ENCODE assay signal across 8 cellular contexts in genomic region chr12:109804820-109805761, GRCh38. TPM values are rescaled to one million over a fixed set of nuclear protein-coding genes. Genes with fewer than 3 reads are reported as not detected.
A peak's percentile ranks its signal among the peaks of the same experiment; 100 is the strongest.
DNase-seq lines count a peak whose midpoint lies in the region; ATAC-seq, FAIRE-seq and TF ChIP-seq lines count a peak whose summit lies in the region.

No MANE protein-coding gene starts in this region.

- TF ChIP-seq RAD21 in HepG2 (CRISPR knock-in tag; IDR thresholded peaks at IDR 0.05) = peak; percentile 91

- WGBS in HepG2 (ENCODE audit: low lambda C conversion rate) = 26% methylated on average over 8 of the region's 12 CpGs

- H3K4me1 ChIP-seq in colonic mucosa (no peaks in the 10 kb centered on the region), HepG2 (ENCODE audit: insufficient read depth, low read length) (peaks cover 5% of the 10 kb centered on the region; the same call in 1 of the 2 replicates)

- no peak overlapping the region for H2AFZ ChIP-seq in HepG2 (ENCODE audit: low read length)

- peak; percentile 95 for TF ChIP-seq CTCF in colonic mucosa (IDR thresholded peaks at IDR 0.05)
- TF ChIP-seq CTCF in HepG2 (CRISPR knock-in tag; IDR thresholded peaks at IDR 0.05) = peak; percentile 94

- DNase-seq in NCI-H1417 (lab: John Stamatoyannopoulos, UW) = peak; percentile 37 to 70 (median 65)
- DNase-seq in NCI-H1417 treated with DMSO at 0.1 percent for 48 hours (lab: John Stamatoyannopoulos, UW) = no peak
- peak; percentile 31 for DNase-seq in NCI-H1694 (lab: John Stamatoyannopoulos, UW)
- DNase-seq in activated CD4-positive, alpha-beta T cell treated with anti-CD3 and anti-CD28 coated beads for 4 hours = peak; percentile 52 to 68
- peak; percentile 69 for DNase-seq in colonic mucosa
- peak; percentile 45 for DNase-seq in HepG2 (ENCODE audit: low spot score)
- peak in 2 of 3 donors; percentile 43 to 60 for DNase-seq in stimulated activated CD4-positive, alpha-beta T cell treated with anti-CD3 and anti-CD28 coated beads, TNF-alpha, amount 100 ng/mL, for 1 hour (ENCODE audit: low read depth in 3 of 3, low spot score in 1 of 3)

- H3K27ac ChIP-seq in colonic mucosa = no peak overlapping the region
- H3K27ac ChIP-seq in HepG2 (ENCODE audit: extremely low read length, insufficient read depth, low read length) = no peak overlapping the region

- in situ Hi-C loops in HepG2 (cut with HindIII; ENCODE audit: extremely low pct_ligation_motif_present, low pct_unique_long_range_greater_than_20kb) = loop anchor here (5.0 kb wide), 1 partner anchor 37 kb away; no protein-coding TSS in a partner anchor

- no peaks in the 10 kb centered on the region for H3K27me3 ChIP-seq in colonic mucosa
- H3K27me3 ChIP-seq in HepG2 (ENCODE audit: control insufficient read depth in 1 of 2, insufficient read depth in 2 of 2, low read length in 2 of 2) = no peaks in the 10 kb centered on the region

- no peak for TF ChIP-seq EP300 in HepG2 (IDR thresholded peaks at IDR 0.05; ENCODE audit: low read depth in 2 of 2, low read length in 2 of 2)
- TF ChIP-seq EP300 in HepG2 (CRISPR knock-in tag; IDR thresholded peaks at IDR 0.05; ENCODE audit: borderline replicate concordance) = no peak

- TF ChIP-seq POLR2A in HepG2 (IDR thresholded peaks at IDR 0.05; ENCODE audit: insufficient read depth in 1 of 2, low read depth in 2 of 2, low read length in 2 of 2) = no peak

- ATAC-seq in HepG2 (peak; percentile 84), GM21717 (IDR thresholded peaks at IDR 0.05; ENCODE audit: unreplicated experiment) (no peak)

- intact Hi-C loops in colonic mucosa (cut with DNase I) (loop anchor here (5.0 kb wide), 2 partner anchors 42 to 77 kb away; partner anchors contain the start of gene GLTP), HepG2 (cut with micrococcal nuclease; ENCODE audit: unreplicated experiment) (loop anchor here (1.0 kb wide), 1 partner anchor 40 kb away; no protein-coding TSS in a partner anchor)

- H3K9me3 ChIP-seq in colonic mucosa = no peaks in the 10 kb centered on the region
- H3K9me3 ChIP-seq in HepG2 (ENCODE audit: low read length) = no peaks in the 10 kb centered on the region

- H3K9ac ChIP-seq in colonic mucosa (ENCODE audit: low read depth in 2 of 2, low read length in 2 of 2) = no peak overlapping the region
- H3K9ac ChIP-seq in HepG2 (ENCODE audit: insufficient read depth, low read depth, low read length) = no peak overlapping the region

- H3K4me2 ChIP-seq in HepG2 (ENCODE audit: low read depth, low read length) = peak overlapping the region; percentile 43; the same call in 1 of the 2 replicates

- H3K79me2 ChIP-seq in HepG2 (ENCODE audit: insufficient read depth, low read length) = no peaks in the 10 kb centered on the region

- 0 out of 2 replicates have a peak, but pooled peaks cover 3% of the 10 kb centered on the region for H4K20me1 ChIP-seq in HepG2 (ENCODE audit: insufficient read depth, low read length)

- no peaks in the 10 kb centered on the region for H3K36me3 ChIP-seq in colonic mucosa
- H3K36me3 ChIP-seq in HepG2 (replicated peaks in 1 of 2; ENCODE audit: control insufficient read depth in 1 of 2, insufficient read depth in 2 of 2, low read length in 2 of 2) = no peaks in the 10 kb centered on the region

- BruUV-seq in HepG2 (replicated peaks; lab: Mats Ljungman, UMichigan) = no TSS peak

- CTCF ChIA-PET in HepG2 (lab: Yijun Ruan, JAX; ENCODE audit: low intra/inter-chr PET ratio, low total read pairs) = interaction anchor here (0.7 to 4.3 kb wide), 3 partner anchors 40 to 94 kb away, joined by 3 to 61 read pairs (median 8); partner anchors contain the start of gene GLTP

- FAIRE-seq in HepG2 (lab: Jason Lieb, UNC) = peak; percentile 79

- H3K4me3 ChIP-seq in colonic mucosa (no peak overlapping the region), HepG2 (replicated peaks in 1 of 3; ENCODE audit: insufficient read depth in 1 of 3, low read depth in 2 of 3, low read length in 3 of 3) (no peak overlapping the region; a peak in 1 of 6 replicates)

- POLR2A ChIA-PET in HepG2 (lab: Yijun Ruan, JAX) = no interaction called here

TF ChIP-seq in HepG2, 621 proteins besides CTCF, POLR2A, EP300 and RAD21 (continues in another document):
- TF ChIP-seq CCAR2 (optimal IDR thresholded peaks at IDR 0.05; ENCODE audit: low read depth, low read length) = no peak
- TF ChIP-seq PBX2 (CRISPR knock-in tag; IDR thresholded peaks at IDR 0.05) = no peak
- no peak for TF ChIP-seq NR1H2 (CRISPR knock-in tag; IDR thresholded peaks at IDR 0.05; ENCODE audit: borderline replicate concordance, low read depth)
- TF ChIP-seq CSRNP1 (CRISPR knock-in tag; IDR thresholded peaks at IDR 0.05) = no peak
- TF ChIP-seq SP4 (CRISPR knock-in tag; IDR thresholded peaks at IDR 0.05) = 0 out of 2 replicates have a peak, but pooled peaks have one; percentile 23
- TF ChIP-seq NFKB2 (CRISPR knock-in tag; IDR thresholded peaks at IDR 0.05; ENCODE audit: borderline replicate concordance) = no peak
- TF ChIP-seq KAT2B (IDR thresholded peaks at IDR 0.05; ENCODE audit: borderline replicate concordance, low read depth, low read length) = no peak
- peak; percentile 91 for TF ChIP-seq SMC3 (IDR thresholded peaks at IDR 0.05; ENCODE audit: low read length)
- TF ChIP-seq ETS1 (CRISPR knock-in tag; IDR thresholded peaks at IDR 0.05) = no peak
- no peak for TF ChIP-seq PHF5A (CRISPR knock-in tag; IDR thresholded peaks at IDR 0.05; ENCODE audit: low read depth, unreplicated experiment)
- TF ChIP-seq NKX3-1 (CRISPR knock-in tag; IDR thresholded peaks at IDR 0.05) = no peak
- no peak for TF ChIP-seq ZNF580 (CRISPR knock-in tag; IDR thresholded peaks at IDR 0.05; ENCODE audit: borderline replicate concordance, low read depth)

RNA-seq across cellular contexts. Expression of gene TRPV4, which starts 28.1 kb away (rescaled TPM):
- total RNA-seq in colonic mucosa = under 1 TPM; 0.10 to 0.32 TPM
- 0.35 and 0.66 TPM in 2 replicates for total RNA-seq in HepG2 (2016; rRNA removed; fragmentation: Illumina TruSeq; extraction: Trizol)
- total RNA-seq in HepG2 (2016; cell fraction: cytosol; rRNA removed; fragmentation: Illumina TruSeq; extraction: Trizol; ENCODE audit: low read depth) = 0.20 and 0.35 TPM in 2 replicates
- 0.45 and 0.93 TPM in 2 replicates for total RNA-seq in HepG2 (2016; cell fraction: insoluble cytoplasmic fraction; rRNA removed; fragmentation: Illumina TruSeq; extraction: Trizol)
- total RNA-seq in HepG2 (2016; cell fraction: membrane; rRNA removed; fragmentation: Illumina TruSeq; extraction: Trizol) = 0.83 and 1.0 TPM in 2 replicates
- total RNA-seq in HepG2 (2016; cell fraction: nucleus; rRNA removed; fragmentation: Illumina TruSeq; extraction: Trizol) = 0.75 and 1.1 TPM in 2 replicates
- 4.7 and 5.6 TPM in 2 replicates for polyA plus RNA-seq in HepG2 (2011; rRNA removed)
- 3.1 and 4.5 TPM in 2 replicates for polyA plus RNA-seq in HepG2 (2011; cell fraction: cytosol; rRNA removed)
- polyA plus RNA-seq in HepG2 (2011; cell fraction: nucleus; rRNA removed) = 7.9 and 11.8 TPM in 2 replicates
- 0.68 and 1.3 TPM in 2 replicates for polyA plus RNA-seq in HepG2 (2012)
- 0.67 and 0.84 TPM in 2 replicates for polyA plus RNA-seq in HepG2 (2016; cell fraction: cytosol; fragmentation: Illumina TruSeq; extraction: Trizol; ENCODE audit: low read depth)
- polyA plus RNA-seq in HepG2 (2016; cell fraction: insoluble cytoplasmic fraction; fragmentation: Illumina TruSeq; extraction: Trizol; ENCODE audit: low read depth) = 0.52 and 0.71 TPM in 2 replicates
- polyA plus RNA-seq in HepG2 (2016; cell fraction: membrane; fragmentation: Illumina TruSeq; extraction: Trizol; ENCODE audit: low read depth) = 1.1 and 1.2 TPM in 2 replicates
- 2.0 and 2.5 TPM in 2 replicates for polyA plus RNA-seq in HepG2 (2016; cell fraction: nucleus; fragmentation: Illumina TruSeq; extraction: Trizol; ENCODE audit: insufficient read depth, low read depth)
- polyA minus RNA-seq in HepG2 (2011; rRNA and poly(A)+ RNA removed; ENCODE audit: low replicate concordance) = 13.9 TPM in 1 of 2 replicates, not detected in the other
- 3.2 and 3.3 TPM in 2 replicates for polyA minus RNA-seq in HepG2 (2011; cell fraction: cytosol; rRNA and poly(A)+ RNA removed)
- polyA minus RNA-seq in HepG2 (2011; cell fraction: nucleus; rRNA and poly(A)+ RNA removed) = 4.0 and 4.6 TPM in 2 replicates
